8 cellular contexts compared by ENCODE assay signal in the genomic region with DNA sequence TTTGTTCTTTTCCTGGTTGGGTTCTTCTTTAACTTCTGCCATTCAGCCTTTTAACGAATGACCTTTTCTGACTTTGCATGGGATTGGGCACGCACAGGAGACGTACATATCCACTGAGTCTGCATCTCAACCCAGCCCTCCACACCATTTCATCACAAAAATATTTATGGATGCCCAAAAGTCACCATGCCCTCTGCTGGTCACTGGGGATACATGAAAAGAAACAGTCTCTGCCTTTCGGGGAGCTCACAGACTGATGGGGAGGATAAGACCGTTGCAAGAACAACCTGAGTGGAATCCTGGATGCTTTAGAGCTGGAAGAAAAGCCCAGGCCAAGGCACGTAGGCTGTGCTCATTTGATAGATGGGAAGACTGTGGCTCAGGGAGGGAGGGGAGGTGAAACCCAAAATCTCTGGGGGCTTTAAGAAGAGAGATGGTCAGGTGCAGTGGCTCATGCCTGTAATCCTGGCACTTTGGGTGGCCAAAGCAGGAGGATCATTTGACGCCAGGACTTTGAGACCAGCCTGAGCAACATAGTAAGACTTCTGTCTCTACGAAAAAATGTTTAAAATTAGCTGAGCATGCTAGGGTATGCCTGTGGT. TPM values are rescaled to one million over a fixed set of nuclear protein-coding genes. Genes with fewer than 3 reads are reported as not detected.
DNase-seq lines count a peak whose midpoint lies in the region; ATAC-seq and TF ChIP-seq lines count a peak whose summit lies in the region.

No MANE protein-coding gene starts in this region.

- H3K27ac ChIP-seq in Peyer's patch: no peak overlapping the region

- peak; percentile 33 to 59 (median 50) for TF ChIP-seq CTCF in Peyer's patch (IDR thresholded peaks at IDR 0.05)

- peak; percentile 8 for DNase-seq in COLO668 (lab: John Stamatoyannopoulos, UW; ENCODE audit: unreplicated experiment)
- DNase-seq in H7: peak; percentile 62
- DNase-seq in Peyer's patch: peak in 2 of 3 donors; percentile 33 to 57
- peak; percentile 80 for DNase-seq in cerebellum (ENCODE audit: low spot score)
- DNase-seq in medulla oblongata (ENCODE audit: extremely low spot score): peak; percentile 89
- no peak for DNase-seq in HuH-7 (ENCODE audit: low spot score)

- no peak for ATAC-seq in GM19023 (IDR thresholded peaks at IDR 0.05; ENCODE audit: unreplicated experiment)
- ATAC-seq in HG02938 (IDR thresholded peaks at IDR 0.05; ENCODE audit: unreplicated experiment): no peak

- H3K36me3 ChIP-seq in H7 (replicated peaks; ENCODE audit: control insufficient read depth, insufficient read depth, low read length) (no peaks in the 10 kb centered on the region), Peyer's patch (no peaks in the 10 kb centered on the region)

- no peak for TF ChIP-seq POLR2A in Peyer's patch (IDR thresholded peaks at IDR 0.05)

- no peaks in the 10 kb centered on the region for H3K9me3 ChIP-seq in Peyer's patch

- H3K4me3 ChIP-seq in H7 (ENCODE audit: insufficient read depth, low read depth, low read length) (no peak overlapping the region), Peyer's patch (no peak overlapping the region)

- no peaks in the 10 kb centered on the region for H3K4me1 ChIP-seq in Peyer's patch

- H3K27me3 ChIP-seq in H7 (ENCODE audit: control insufficient read depth, insufficient read depth, low read length) (no peaks in the 10 kb centered on the region), Peyer's patch (no peaks in the 10 kb centered on the region)

RNA-seq across cellular contexts. Expression of gene MT2A, which starts 7.9 kb away (rescaled TPM):
- 31.9 and 36.9 TPM in 2 replicates for total RNA-seq in H7 (2014; rRNA removed; shearing (Covaris generic))
- total RNA-seq in Peyer's patch (1,000 to 10,000 TPM in 1 of 4 donors, 100 to 1,000 TPM in 1, 10 to 100 TPM in 2; 33.2 to 1,072 (median 216) TPM), cerebellum (3.4 TPM)

RNA-seq across cellular contexts. Expression of gene MT3, which starts 11.2 kb away (rescaled TPM):
- total RNA-seq in H7 (2014; rRNA removed; shearing (Covaris generic)): 0.31 TPM in 1 of 2 replicates, not detected in the other
- total RNA-seq in Peyer's patch: not detected
- total RNA-seq in cerebellum: 7.5 TPM

RNA-seq across cellular contexts. Expression of gene MT1E, which starts 25.1 kb away (rescaled TPM):
- 22.3 and 35.8 TPM in 2 replicates for total RNA-seq in H7 (2014; rRNA removed; shearing (Covaris generic))
- total RNA-seq in Peyer's patch (1,000 to 10,000 TPM in 1 of 4 donors, 100 to 1,000 TPM in 1, 10 to 100 TPM in 2; 53.9 to 2,225 (median 195) TPM), cerebellum (1.1 TPM)

RNA-seq across cellular contexts. Expression of gene MT1M, which starts 32.0 kb away (rescaled TPM):
- total RNA-seq in H7 (2014; rRNA removed; shearing (Covaris generic)): 0.80 and 0.81 TPM in 2 replicates
- total RNA-seq in Peyer's patch (100 to 1,000 TPM in 1 of 4 donors, 10 to 100 TPM in 1, 1 to 10 TPM in 2; 3.5 to 252 (median 11.3) TPM), cerebellum (not detected)

RNA-seq across cellular contexts. Expression of gene MT4, which starts 35.6 kb away (rescaled TPM):
- total RNA-seq in H7 (2014; rRNA removed; shearing (Covaris generic)): not detected in 2 replicates
- total RNA-seq in Peyer's patch: not detected
- not detected for total RNA-seq in cerebellum

Comparison
In these comparisons a context has a peak if more than half of its experiments do, and no peak if none do; other contexts are left out.
1. RNA of gene MT1E, which starts 25.1 kb away (total RNA-seq): 53.9 to 2,225 TPM in Peyer's patch and 22.3 to 35.8 TPM in H7; 1.1 TPM in cerebellum (single experiment); every median in the first group is over 10 times any median in the second.